11 cellular contexts compared by ENCODE assay signal in genomic region chrX:105564536-105564935, GRCh38.
A peak's percentile ranks its signal among the peaks of the same experiment; 100 is the strongest.
DNase-seq lines count a peak whose midpoint lies in the region; ATAC-seq and TF ChIP-seq lines count a peak whose summit lies in the region.
"Had no signal": no experiment of that assay in that cellular context is flagged by ENCODE, and none has a peak within 500 bp of the region (broad histone marks: within the 10 kb centered on the region; RNA-seq: fewer than 3 reads in every experiment).

No MANE protein-coding gene starts in this region.

- peak overlapping the region; percentile 9 for H3K4me2 ChIP-seq in osteoblast (ENCODE audit: insufficient read depth, low read length)

- H3K36me3 ChIP-seq in osteoblast (ENCODE audit: insufficient read depth, low read length), result no peaks in the 10 kb centered on the region

- no peaks in the 10 kb centered on the region for H3K27me3 ChIP-seq in osteoblast (ENCODE audit: insufficient read depth, low read length)

- ATAC-seq in GM18867 (IDR thresholded peaks at IDR 0.05; ENCODE audit: unreplicated experiment), result no peak

- no peak overlapping the region for H3K4me3 ChIP-seq in epithelial cell of proximal tubule (ENCODE audit: low read depth, low read length)
- no peak overlapping the region for H3K4me3 ChIP-seq in osteoblast (ENCODE audit: insufficient read depth, low read length)

- H3K79me2 ChIP-seq in osteoblast (ENCODE audit: insufficient read depth, low read length), result no peaks in the 10 kb centered on the region

- H3K27ac ChIP-seq in osteoblast (ENCODE audit: low read depth, low read length), result no peak overlapping the region

- TF ChIP-seq CTCF in epithelial cell of proximal tubule (conservative IDR thresholded peaks at IDR 0.05; ENCODE audit: low read depth, low read length), result no peak
- TF ChIP-seq CTCF in osteoblast (IDR thresholded peaks at IDR 0.05; ENCODE audit: extremely low read depth, low read depth, low read length), result no peak

- H4K20me1 ChIP-seq in osteoblast (ENCODE audit: insufficient read depth, low read length), result no peaks in the 10 kb centered on the region

- H3K9me3 ChIP-seq in osteoblast (ENCODE audit: low read depth, low read length), result no peaks in the 10 kb centered on the region

- DNase-seq in GM04504 (ENCODE audit: low read depth) (peak; percentile 65), RKO (ENCODE audit: low spot score) (peak; percentile 44), epithelial cell of proximal tubule (ENCODE audit: low read depth) (peak; percentile 4), osteoblast (ENCODE audit: insufficient read length, low spot score, missing footprints) (no peak), anterior cingulate cortex (lab: John Stamatoyannopoulos, UW) (no peak), NCI-H748 treated with DMSO at 0.1 percent for 48 hours (lab: John Stamatoyannopoulos, UW) (no peak)
- DNase-seq in activated CD4-positive, alpha-beta T cell treated with anti-CD3 and anti-CD28 coated beads, Interleukin-2, amount 50 U/mL, for 1 hour, result no peak
- DNase-seq: activated CD4-positive, alpha-beta memory T cell treated with anti-CD3 and anti-CD28 coated beads, Interleukin-2, amount 10 ng/mL, durations not matched to agents 7 days and 5 days; activated naive CD4-positive, alpha-beta T cell treated with anti-CD3 and anti-CD28 coated beads, Interleukin-2, amount 10 ng/mL, durations not matched to agents 7 days and 5 days; CD8-positive, alpha-beta memory T cell had no signal

- H3K4me1 ChIP-seq in osteoblast (ENCODE audit: insufficient read depth, low read length), result peaks cover 5% of the 10 kb centered on the region

- H2AFZ ChIP-seq in osteoblast (ENCODE audit: low read length), result no peak overlapping the region

Comparison
In these comparisons a context has a peak if more than half of its experiments do, and no peak if none do; other contexts are left out.
1. DNase-seq: peak in GM04504 (single experiment), RKO (single experiment) and epithelial cell of proximal tubule (single experiment); none in osteoblast (single experiment), activated CD4-positive, alpha-beta T cell treated with anti-CD3 and anti-CD28 coated beads, Interleukin-2, amount 50 U/mL, for 1 hour (single experiment), anterior cingulate cortex (0 of 58) and NCI-H748 treated with DMSO at 0.1 percent for 48 hours (single experiment).